ENCODE assay signal across 8 cellular contexts in genomic region chr11:2400761-2401435, GRCh38. TPM values are rescaled to one million over a fixed set of nuclear protein-coding genes. Genes with fewer than 3 reads are reported as not detected.
DNase-seq lines count a peak whose midpoint lies in the region; ATAC-seq and TF ChIP-seq lines count a peak whose summit lies in the region.

No MANE protein-coding gene starts in this region.

- H3K9me3 ChIP-seq in SK-N-MC (ENCODE audit: low read depth, low read length) = no peaks in the 10 kb centered on the region
- H3K9me3 ChIP-seq in psoas muscle = no peaks in the 10 kb centered on the region

- H3K4me3 Mint-ChIP-seq in T-helper 2 cell treated with Interferon-gamma antibody and Interleukin-4, amounts not matched to agents 5 μg/mL and 100 μg/mL, for 36 hours = peak overlapping the region; percentile 86

- H3K36me3 ChIP-seq in SK-N-MC (ENCODE audit: insufficient read depth, low read length) (no peaks in the 10 kb centered on the region; the same call in 1 of the 2 replicates), psoas muscle (ENCODE audit: insufficient read depth in 1 of 2, low read depth in 1 of 2) (peaks cover 0 to 42% of the 10 kb centered on the region in 2 donors)

- no peaks in the 10 kb centered on the region for H3K27me3 ChIP-seq in psoas muscle (ENCODE audit: insufficient read depth in 3 of 3, low read length in 2 of 3)

- 1% methylated on average over 54 to 55 of the region's 55 CpGs for WGBS in psoas muscle, 3 donors

- H3K9ac ChIP-seq in SK-N-MC (ENCODE audit: insufficient read length) = peak overlapping the region; percentile 96

- H3K27ac ChIP-seq in SK-N-MC (peak overlapping the region; percentile 77), psoas muscle (peak overlapping the region; percentile 98)

- H3K27me3 Mint-ChIP-seq in T-helper 2 cell treated with Interferon-gamma antibody and Interleukin-4, amounts not matched to agents 5 μg/mL and 100 μg/mL, for 36 hours (ENCODE audit: low read depth) = no peaks in the 10 kb centered on the region

- no peak for DNase-seq in T-helper 2 cell treated with Interferon-gamma antibody and Interleukin-4, amounts not matched to agents 5 μg/mL and 100 μg/mL, for 36 hours (ENCODE audit: low spot score)
- DNase-seq in T-helper 2 cell (no peak), SK-N-MC (ENCODE audit: low read depth, low spot score) (no peak), fibroblast of pulmonary artery (ENCODE audit: low read depth) (peak; percentile 25), psoas muscle (no peak), dedifferentiated amniotic fluid mesenchymal stem cell (ENCODE audit: extremely low spot score) (no peak)

- H3K4me1 Mint-ChIP-seq in T-helper 2 cell treated with Interferon-gamma antibody and Interleukin-4, amounts not matched to agents 5 μg/mL and 100 μg/mL, for 36 hours (ENCODE audit: low read depth) = peaks cover 6% of the 10 kb centered on the region

- TF ChIP-seq CTCF in fibroblast of pulmonary artery (IDR thresholded peaks at IDR 0.05; ENCODE audit: low read length, missing control alignments) (no peak), psoas muscle (IDR thresholded peaks at IDR 0.05) (no peak)

- H3K4me1 ChIP-seq in psoas muscle = peaks cover 25% of the 10 kb centered on the region

- peaks cover 15% of the 10 kb centered on the region for H3K36me3 Mint-ChIP-seq in T-helper 2 cell treated with Interferon-gamma antibody and Interleukin-4, amounts not matched to agents 5 μg/mL and 100 μg/mL, for 36 hours (ENCODE audit: low read depth)

- peak overlapping the region; percentile 88 for H3K27ac Mint-ChIP-seq in T-helper 2 cell treated with Interferon-gamma antibody and Interleukin-4, amounts not matched to agents 5 μg/mL and 100 μg/mL, for 36 hours

- H3K4me3 ChIP-seq in SK-N-MC (peak overlapping the region; percentile 95), fibroblast of pulmonary artery (replicated peaks; ENCODE audit: low read depth, low read length) (peak overlapping the region; percentile 85), psoas muscle (peak overlapping the region; percentile 86)

- H3K9me3 Mint-ChIP-seq in T-helper 2 cell treated with Interferon-gamma antibody and Interleukin-4, amounts not matched to agents 5 μg/mL and 100 μg/mL, for 36 hours = no peaks in the 10 kb centered on the region

- ATAC-seq in psoas muscle (peak in 3 of 4 donors; percentile 4 to 22 (median 11)), HG03432 (IDR thresholded peaks at IDR 0.05; ENCODE audit: unreplicated experiment) (no peak), GM18868 (IDR thresholded peaks at IDR 0.05; ENCODE audit: unreplicated experiment) (no peak)

- intact Hi-C loops in psoas muscle (cut with DNase I) = no loop called here

RNA-seq across cellular contexts. Expression of gene TSSC4, which starts 0.3 kb away (rescaled TPM):
- total RNA-seq in psoas muscle = 10 to 100 TPM; 43.4 to 65.5 (median 51.7) TPM
- 100 to 1,000 TPM in 2 of 3 donors, 10 to 100 TPM in 1; 76.6 to 114 (median 107) TPM for polyA plus RNA-seq in psoas muscle

RNA-seq across cellular contexts. Expression of gene CD81, which starts 23.8 kb away (rescaled TPM):
- 100 to 1,000 TPM in 3 of 4 donors, 10 to 100 TPM in 1; 88.7 to 136 (median 117) TPM for total RNA-seq in psoas muscle
- 100 to 1,000 TPM in 1 of 3 donors, 10 to 100 TPM in 2; 75.9 to 155 (median 90.1) TPM for polyA plus RNA-seq in psoas muscle

RNA-seq across cellular contexts. Expression of gene TRPM5, which starts 43.4 kb away (rescaled TPM):
- total RNA-seq in psoas muscle = not detected
- polyA plus RNA-seq in psoas muscle = not detected

RNA-seq across cellular contexts. Expression of gene KCNQ1, which starts 43.9 kb away (rescaled TPM):
- 1 to 10 TPM; 1.1 to 3.1 (median 1.8) TPM for total RNA-seq in psoas muscle
- under 1 TPM; 0.48 to 0.98 (median 0.52) TPM for polyA plus RNA-seq in psoas muscle

Comparison
In these comparisons a context has a peak if more than half of its experiments do, and no peak if none do; other contexts are left out.
1. ATAC-seq: peak in psoas muscle (3 of 4); none in HG03432 (single experiment) and GM18868 (single experiment).
2. Peak in every context shown above with its lines, with median percentiles within 50 percentile points of each other: H3K4me3 ChIP-seq.